Comparison of ENCODE assay signal across 16 cellular contexts in the genomic region with DNA sequence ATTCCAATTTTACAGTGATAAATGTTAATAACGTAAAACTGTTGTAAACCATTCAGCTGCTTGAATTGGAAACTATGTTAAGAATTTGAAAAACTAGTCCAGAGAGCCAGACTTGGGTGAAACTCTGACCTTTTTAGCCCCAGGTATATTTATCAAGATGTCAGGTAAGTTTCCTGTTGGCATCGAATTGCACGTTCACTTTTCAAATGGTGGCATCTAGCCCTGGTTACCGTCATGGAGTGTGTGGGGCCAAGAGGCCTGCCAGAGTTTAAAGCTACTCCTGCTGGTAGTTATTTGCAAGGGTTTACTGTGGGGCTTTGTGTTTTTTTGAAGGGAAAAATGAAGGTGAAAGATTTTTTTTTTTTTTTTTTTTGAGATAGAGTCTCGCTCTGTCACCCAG.
"Had no signal": no experiment of that assay in that cellular context is flagged by ENCODE, and none has a peak within 500 bp of the region (broad histone marks: within the 10 kb centered on the region; RNA-seq: fewer than 3 reads in every experiment).

No MANE protein-coding gene starts in this region.

- H3K4me1 ChIP-seq: adrenal gland, right lobe of liver had no signal

- H3K27me3 Mint-ChIP-seq: activated CD4-positive, alpha-beta T cell treated with anti-CD3 and anti-CD28 coated beads, Interleukin-2, amount 10 ng/mL, durations not matched to agents 7 days and 5 days; activated naive CD4-positive, alpha-beta T cell treated with anti-CD3 and anti-CD28 coated beads, Interleukin-2, amount 10 ng/mL, durations not matched to agents 7 days and 5 days; activated T-helper 17 cell treated with anti-CD3 and anti-CD28 coated beads, Interleukin-2, amount 50 U/mL, for 72 hours; stimulated activated naive B cell treated with anti-CD40 and anti-IgM and Interleukin-4, amounts not matched to agents 10 μg/mL and 1 μg/mL and 100 μg/mL, for 72 hours had no signal

- ATAC-seq: activated T-helper 17 cell treated with anti-CD3 and anti-CD28 coated beads, Interleukin-2, amount 50 U/mL, for 72 hours; naive thymus-derived CD4-positive, alpha-beta T cell; stimulated activated naive B cell treated with anti-CD40 and anti-IgM and Interleukin-4, amounts not matched to agents 10 μg/mL and 1 μg/mL and 100 μg/mL, for 72 hours had no signal

- H3K4me3 ChIP-seq: adrenal gland, coronary artery, lung, right lobe of liver, tibial nerve had no signal

- H3K4me1 Mint-ChIP-seq: activated CD4-positive, alpha-beta T cell treated with anti-CD3 and anti-CD28 coated beads, Interleukin-2, amount 10 ng/mL, durations not matched to agents 7 days and 5 days; activated naive CD4-positive, alpha-beta T cell treated with anti-CD3 and anti-CD28 coated beads, Interleukin-2, amount 10 ng/mL, durations not matched to agents 7 days and 5 days; activated T-helper 17 cell treated with anti-CD3 and anti-CD28 coated beads, Interleukin-2, amount 50 U/mL, for 72 hours; stimulated activated naive B cell treated with anti-CD40 and anti-IgM and Interleukin-4, amounts not matched to agents 10 μg/mL and 1 μg/mL and 100 μg/mL, for 72 hours had no signal

- H3K27ac ChIP-seq: adrenal gland, coronary artery, right lobe of liver, tibial nerve had no signal

- H3K9me3 Mint-ChIP-seq: activated CD4-positive, alpha-beta T cell treated with anti-CD3 and anti-CD28 coated beads, Interleukin-2, amount 10 ng/mL, durations not matched to agents 7 days and 5 days; activated naive CD4-positive, alpha-beta T cell treated with anti-CD3 and anti-CD28 coated beads, Interleukin-2, amount 10 ng/mL, durations not matched to agents 7 days and 5 days; activated T-helper 17 cell treated with anti-CD3 and anti-CD28 coated beads, Interleukin-2, amount 50 U/mL, for 72 hours; naive thymus-derived CD4-positive, alpha-beta T cell; stimulated activated naive B cell treated with anti-CD40 and anti-IgM and Interleukin-4, amounts not matched to agents 10 μg/mL and 1 μg/mL and 100 μg/mL, for 72 hours; T-helper 1 cell treated with Interleukin-12 subunit alpha and Interleukin-12 subunit beta and Interleukin-4 antibody, amounts not matched to agents 30 μg/mL and 1 μg/mL, for 36 hours had no signal

- H3K36me3 Mint-ChIP-seq: activated naive CD4-positive, alpha-beta T cell treated with anti-CD3 and anti-CD28 coated beads, Interleukin-2, amount 10 ng/mL, durations not matched to agents 7 days and 5 days; naive thymus-derived CD4-positive, alpha-beta T cell; stimulated activated naive B cell treated with anti-CD40 and anti-IgM and Interleukin-4, amounts not matched to agents 10 μg/mL and 1 μg/mL and 100 μg/mL, for 72 hours had no signal

- H3K4me3 Mint-ChIP-seq: activated CD4-positive, alpha-beta T cell treated with anti-CD3 and anti-CD28 coated beads, Interleukin-2, amount 10 ng/mL, durations not matched to agents 7 days and 5 days; activated naive CD4-positive, alpha-beta T cell treated with anti-CD3 and anti-CD28 coated beads, Interleukin-2, amount 10 ng/mL, durations not matched to agents 7 days and 5 days; activated T-helper 17 cell treated with anti-CD3 and anti-CD28 coated beads, Interleukin-2, amount 50 U/mL, for 72 hours; naive thymus-derived CD4-positive, alpha-beta T cell; stimulated activated naive B cell treated with anti-CD40 and anti-IgM and Interleukin-4, amounts not matched to agents 10 μg/mL and 1 μg/mL and 100 μg/mL, for 72 hours; T-helper 1 cell treated with Interleukin-12 subunit alpha and Interleukin-12 subunit beta and Interleukin-4 antibody, amounts not matched to agents 30 μg/mL and 1 μg/mL, for 36 hours had no signal

- H3K9me3 ChIP-seq: adrenal gland, right lobe of liver, tibial nerve had no signal

- H3K27me3 ChIP-seq: adrenal gland, right lobe of liver, tibial nerve had no signal

- H3K27ac Mint-ChIP-seq: activated CD4-positive, alpha-beta T cell treated with anti-CD3 and anti-CD28 coated beads, Interleukin-2, amount 10 ng/mL, durations not matched to agents 7 days and 5 days; activated naive CD4-positive, alpha-beta T cell treated with anti-CD3 and anti-CD28 coated beads, Interleukin-2, amount 10 ng/mL, durations not matched to agents 7 days and 5 days; activated T-helper 17 cell treated with anti-CD3 and anti-CD28 coated beads, Interleukin-2, amount 50 U/mL, for 72 hours; naive thymus-derived CD4-positive, alpha-beta T cell; stimulated activated naive B cell treated with anti-CD40 and anti-IgM and Interleukin-4, amounts not matched to agents 10 μg/mL and 1 μg/mL and 100 μg/mL, for 72 hours; T-helper 1 cell treated with Interleukin-12 subunit alpha and Interleukin-12 subunit beta and Interleukin-4 antibody, amounts not matched to agents 30 μg/mL and 1 μg/mL, for 36 hours had no signal

- DNase-seq: activated CD4-positive, alpha-beta T cell treated with anti-CD3 and anti-CD28 coated beads, Interleukin-2, amount 10 ng/mL, durations not matched to agents 7 days and 5 days; activated CD4-positive, CD25-positive, alpha-beta regulatory T cell; activated naive CD4-positive, alpha-beta T cell treated with anti-CD3 and anti-CD28 coated beads, Interleukin-2, amount 10 ng/mL, durations not matched to agents 7 days and 5 days; activated T-cell treated with anti-CD3 and anti-CD28 coated beads for 4 hours; adrenal gland; effector CD4-positive, alpha-beta T cell; kidney glomerular epithelial cell; naive thymus-derived CD4-positive, alpha-beta T cell; right lobe of liver; stimulated activated CD4-positive, alpha-beta T cell treated with anti-CD3 and anti-CD28 coated beads, Interleukin-2, amount 100 ng/mL, for 24 hours; stimulated activated naive B cell treated with anti-CD40 and anti-IgM and Interleukin-4, amounts not matched to agents 10 μg/mL and 1 μg/mL and 100 μg/mL, for 72 hours had no signal
